Comparison of ENCODE assay signal across 13 cellular contexts in the genomic region with DNA sequence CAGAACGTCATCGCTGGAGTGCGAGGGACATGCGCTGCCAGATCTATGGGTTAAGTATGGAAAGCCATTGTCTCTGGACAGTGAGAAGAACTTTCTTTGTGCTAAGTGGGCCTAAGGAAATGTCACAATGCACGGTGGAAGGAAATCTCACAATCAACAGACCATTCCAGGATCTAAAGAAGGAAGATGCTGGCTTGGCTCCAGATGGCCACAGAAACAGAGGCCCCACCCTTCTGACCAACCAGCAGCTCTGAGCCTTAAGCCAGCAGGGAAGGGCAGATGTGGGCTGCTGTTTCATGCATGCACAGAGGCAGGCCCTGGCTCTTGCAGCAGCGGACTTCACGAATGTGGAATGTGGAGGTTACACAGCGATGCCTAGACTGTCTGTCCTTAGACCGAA.
DNase-seq lines count a peak whose midpoint lies in the region; ATAC-seq, FAIRE-seq and TF ChIP-seq lines count a peak whose summit lies in the region.
"Had no signal": no experiment of that assay in that cellular context is flagged by ENCODE, and none has a peak within 500 bp of the region (broad histone marks: within the 10 kb centered on the region; RNA-seq: fewer than 3 reads in every experiment).

No MANE protein-coding gene starts in this region.

- peak in 3 of 4 donors; percentile 67 to 72 (median 67) for ATAC-seq in heart left ventricle
- no peak for ATAC-seq in HG03196 (IDR thresholded peaks at IDR 0.05; ENCODE audit: unreplicated experiment)
- no peak for ATAC-seq in GM21619 (IDR thresholded peaks at IDR 0.05; ENCODE audit: unreplicated experiment)

- H3K27ac ChIP-seq in heart left ventricle = peak overlapping the region in 7 of 12 donors; percentile 14 to 63 (median 37)
- H3K27ac ChIP-seq in neural cell (ENCODE audit: low read length) = no peak overlapping the region

- TF ChIP-seq CTCF in bronchial epithelial cell (IDR thresholded peaks at IDR 0.05; ENCODE audit: insufficient read depth, low read length, severe bottlenecking) (no peak), heart left ventricle (IDR thresholded peaks at IDR 0.05) (no peak), neural cell (IDR thresholded peaks at IDR 0.05; ENCODE audit: poor library complexity, severe bottlenecking) (no peak)

- peak; percentile 55 for FAIRE-seq in bronchial epithelial cell (lab: Jason Lieb, UNC)
- FAIRE-seq: kidney had no signal

- 47 to 58% (median 50%) methylated on average over 9 of the region's 9 CpGs for WGBS in heart left ventricle, 4 donors

- H3K27me3 ChIP-seq in bronchial epithelial cell (ENCODE audit: control insufficient read depth, insufficient read depth, low read length) = no peaks in the 10 kb centered on the region
- no peaks in the 10 kb centered on the region for H3K27me3 ChIP-seq in heart left ventricle
- H3K27me3 ChIP-seq in neural cell (ENCODE audit: insufficient read depth, low read depth, low read length) = no peaks in the 10 kb centered on the region

- no peaks in the 10 kb centered on the region for H3F3A ChIP-seq in neural cell (ENCODE audit: insufficient read depth, low read length, poor library complexity, severe bottlenecking)

- DNase-seq in bronchial epithelial cell (ENCODE audit: low read depth) (no peak), heart left ventricle (peak; percentile 68 to 80 (median 72)), anterior cingulate cortex (lab: John Stamatoyannopoulos, UW) (no peak), NCI-H82 treated with DMSO at 0.1 percent for 48 hours (lab: John Stamatoyannopoulos, UW; ENCODE audit: unreplicated experiment) (no peak)
- DNase-seq: activated CD4-positive, alpha-beta T cell treated with anti-CD3 and anti-CD28 coated beads, Interleukin-2, amount 50 U/mL, for 4 hours; activated T-cell treated with anti-CD3 and anti-CD28 coated beads, Interleukin-2, amount 50 U/mL, for 1 hour; kidney; NCI-H1694 treated with DMSO at 0.1 percent for 48 hours; NCI-H510A; OCI-M1 had no signal

- H3K79me2 ChIP-seq in neural cell (replicated peaks; ENCODE audit: insufficient read depth, low read length) = no peaks in the 10 kb centered on the region

- H3K4me2 ChIP-seq in neural cell (ENCODE audit: low read length) = no peak overlapping the region

- no peak for TF ChIP-seq EP300 in neural cell (conservative IDR thresholded peaks at IDR 0.05; ENCODE audit: poor library complexity, severe bottlenecking)

- no peaks in the 10 kb centered on the region for H4K20me1 ChIP-seq in neural cell (ENCODE audit: insufficient read depth)

- peaks cover 3 to 49% (median 32%) of the 10 kb centered on the region in 12 donors for H3K4me1 ChIP-seq in heart left ventricle

- H2AFZ ChIP-seq in neural cell (ENCODE audit: low read depth, low read length) = no peak overlapping the region

- no peaks in the 10 kb centered on the region for H3K9me2 ChIP-seq in neural cell (ENCODE audit: insufficient read depth, low read length)

- H3K4me3 ChIP-seq in bronchial epithelial cell (ENCODE audit: low read depth, low read length) (no peak overlapping the region), heart left ventricle (no peak overlapping the region), neural cell (ENCODE audit: low read length) (peak overlapping the region; percentile 23)

- no peak overlapping the region for H3K9ac ChIP-seq in neural cell (ENCODE audit: low read length)

- no peaks in the 10 kb centered on the region for H3K36me3 ChIP-seq in bronchial epithelial cell (ENCODE audit: control insufficient read depth, insufficient read depth, low read length)
- H3K36me3 ChIP-seq in heart left ventricle = no peaks in the 10 kb centered on the region
- H3K36me3 ChIP-seq in neural cell (ENCODE audit: insufficient read depth, low read length) = no peaks in the 10 kb centered on the region

- intact Hi-C loops in heart left ventricle (cut with DNase I) = loop anchor here in 1 of 10 donors (5.0 kb wide), 1 partner anchor 39 kb away; no protein-coding TSS in a partner anchor

- TF ChIP-seq RAD21 in neural cell (conservative IDR thresholded peaks at IDR 0.05) = no peak

- no peak for TF ChIP-seq POLR2A in heart left ventricle (IDR thresholded peaks at IDR 0.05)

- H3K9me3 ChIP-seq in heart left ventricle = no peaks in the 10 kb centered on the region
- no peaks in the 10 kb centered on the region for H3K9me3 ChIP-seq in neural cell (ENCODE audit: low read length)

TF ChIP-seq in neural cell, 6 proteins besides CTCF, POLR2A, EP300 and RAD21:
- TF ChIP-seq, protein P1, sequence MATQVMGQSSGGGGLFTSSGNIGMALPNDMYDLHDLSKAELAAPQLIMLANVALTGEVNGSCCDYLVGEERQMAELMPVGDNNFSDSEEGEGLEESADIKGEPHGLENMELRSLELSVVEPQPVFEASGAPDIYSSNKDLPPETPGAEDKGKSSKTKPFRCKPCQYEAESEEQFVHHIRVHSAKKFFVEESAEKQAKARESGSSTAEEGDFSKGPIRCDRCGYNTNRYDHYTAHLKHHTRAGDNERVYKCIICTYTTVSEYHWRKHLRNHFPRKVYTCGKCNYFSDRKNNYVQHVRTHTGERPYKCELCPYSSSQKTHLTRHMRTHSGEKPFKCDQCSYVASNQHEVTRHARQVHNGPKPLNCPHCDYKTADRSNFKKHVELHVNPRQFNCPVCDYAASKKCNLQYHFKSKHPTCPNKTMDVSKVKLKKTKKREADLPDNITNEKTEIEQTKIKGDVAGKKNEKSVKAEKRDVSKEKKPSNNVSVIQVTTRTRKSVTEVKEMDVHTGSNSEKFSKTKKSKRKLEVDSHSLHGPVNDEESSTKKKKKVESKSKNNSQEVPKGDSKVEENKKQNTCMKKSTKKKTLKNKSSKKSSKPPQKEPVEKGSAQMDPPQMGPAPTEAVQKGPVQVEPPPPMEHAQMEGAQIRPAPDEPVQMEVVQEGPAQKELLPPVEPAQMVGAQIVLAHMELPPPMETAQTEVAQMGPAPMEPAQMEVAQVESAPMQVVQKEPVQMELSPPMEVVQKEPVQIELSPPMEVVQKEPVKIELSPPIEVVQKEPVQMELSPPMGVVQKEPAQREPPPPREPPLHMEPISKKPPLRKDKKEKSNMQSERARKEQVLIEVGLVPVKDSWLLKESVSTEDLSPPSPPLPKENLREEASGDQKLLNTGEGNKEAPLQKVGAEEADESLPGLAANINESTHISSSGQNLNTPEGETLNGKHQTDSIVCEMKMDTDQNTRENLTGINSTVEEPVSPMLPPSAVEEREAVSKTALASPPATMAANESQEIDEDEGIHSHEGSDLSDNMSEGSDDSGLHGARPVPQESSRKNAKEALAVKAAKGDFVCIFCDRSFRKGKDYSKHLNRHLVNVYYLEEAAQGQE (IDR thresholded peaks at IDR 0.05; ENCODE audit: borderline replicate concordance) = no peak
- TF ChIP-seq TAF1 (IDR thresholded peaks at IDR 0.05; ENCODE audit: low read depth) = no peak
- TF ChIP-seq SMC3 (conservative IDR thresholded peaks at IDR 0.05; ENCODE audit: poor library complexity) = no peak
- TF ChIP-seq MXI1 (conservative IDR thresholded peaks at IDR 0.05; ENCODE audit: poor library complexity, severe bottlenecking) = no peak
- TF ChIP-seq EZH2 (IDR thresholded peaks at IDR 0.05; ENCODE audit: borderline replicate concordance, insufficient read depth, low read length, poor library complexity, severe bottlenecking) = no peak
- TF ChIP-seq POLR2AphosphoS5 (IDR thresholded peaks at IDR 0.05) = no peak

Comparison
In these comparisons a context has a peak if more than half of its experiments do, and no peak if none do; other contexts are left out.
1. DNase-seq: peak in heart left ventricle (5 of 5); none in bronchial epithelial cell (single experiment), anterior cingulate cortex (0 of 58) and NCI-H82 treated with DMSO at 0.1 percent for 48 hours (single experiment).
2. ATAC-seq: peak in heart left ventricle (3 of 4); none in HG03196 (single experiment) and GM21619 (single experiment).